Comparison of ENCODE assay signal across 8 cellular contexts in the genomic region with DNA sequence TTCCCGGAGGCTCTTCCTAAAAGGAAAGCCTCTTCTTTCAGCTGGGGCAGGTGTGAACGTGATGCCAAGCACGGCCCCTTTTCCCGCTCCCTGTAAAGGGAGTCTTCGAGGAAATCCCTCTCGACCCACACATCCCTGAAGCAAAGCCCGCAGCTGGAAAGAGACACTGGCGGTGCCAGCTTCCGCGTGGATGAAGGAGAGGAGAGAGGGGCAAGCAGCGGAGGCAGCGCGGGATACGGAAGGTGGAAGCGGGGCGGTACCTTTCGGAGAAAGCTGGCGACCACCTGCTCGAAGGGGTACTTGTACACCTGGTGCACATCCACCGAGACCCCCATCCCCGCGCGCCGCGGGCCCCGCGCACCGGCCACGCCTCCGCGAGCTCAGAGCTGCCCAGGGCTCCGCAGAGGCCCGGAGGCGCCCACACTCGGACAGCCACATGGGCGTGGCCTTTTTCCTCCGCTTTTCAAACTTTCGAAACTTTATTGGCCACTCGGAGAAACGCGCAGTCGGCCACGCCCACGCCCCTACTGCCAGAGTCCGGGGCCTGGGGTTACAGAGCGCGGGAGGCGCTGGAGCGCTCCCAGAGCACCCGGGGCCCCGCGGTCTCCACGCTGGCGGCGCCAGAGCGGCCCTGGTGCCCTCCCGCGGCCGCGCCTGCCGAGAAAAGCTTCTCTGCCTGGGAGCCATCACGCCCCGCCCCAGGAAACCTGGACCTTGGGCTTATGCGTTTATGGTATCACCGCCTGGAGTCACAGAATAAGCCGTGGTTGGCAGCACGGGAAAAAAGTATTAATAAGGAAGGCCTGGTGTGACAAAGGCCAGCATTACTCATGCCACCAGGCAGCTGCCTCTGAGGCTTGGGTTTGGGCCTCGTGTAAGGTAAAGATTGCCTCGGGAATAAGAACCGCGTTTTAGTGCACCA. TPM values are rescaled to one million over a fixed set of nuclear protein-coding genes. Genes with fewer than 3 reads are reported as not detected.
DNase-seq lines count a peak whose midpoint lies in the region; ATAC-seq and TF ChIP-seq lines count a peak whose summit lies in the region.

TSS of gene PRELID2 (minus strand) at position 426 of the 922 bp plus-strand sequence. CDS start at position 335, 91 bp downstream.

- ATAC-seq in GM18870 (IDR thresholded peaks at IDR 0.05; ENCODE audit: unreplicated experiment): peak; percentile 76
- ATAC-seq in HG03066 (IDR thresholded peaks at IDR 0.05; ENCODE audit: low read depth, unreplicated experiment): peak; percentile 84
- ATAC-seq in effector memory CD8-positive, alpha-beta T cell (replicated peaks): peak; percentile 79
- ATAC-seq in lung (ENCODE audit: insufficient read depth, low FRiP score): peak; percentile 89

- H3K9me3 ChIP-seq in AG04450 (ENCODE audit: control insufficient read depth, insufficient read depth, low read length): no peaks in the 10 kb centered on the region
- H3K9me3 ChIP-seq in lung (ENCODE audit: control insufficient read depth in 2 of 2, insufficient read depth in 1 of 2, low read length in 1 of 2): no peaks in the 10 kb centered on the region

- H3K27me3 Mint-ChIP-seq in activated CD4-positive, alpha-beta T cell treated with anti-CD3 and anti-CD28 coated beads, Interleukin-2, amount 10 ng/mL, durations not matched to agents 7 days and 5 days: peaks cover 13% of the 10 kb centered on the region
- peaks cover 0 to 9% of the 10 kb centered on the region in 2 donors for H3K27me3 Mint-ChIP-seq in effector memory CD8-positive, alpha-beta T cell

- H3K27me3 ChIP-seq in AG04450 (ENCODE audit: control insufficient read depth, insufficient read depth, low read length): no peaks in the 10 kb centered on the region
- H3K27me3 ChIP-seq in lung (ENCODE audit: control insufficient read depth, insufficient read depth): no peaks in the 10 kb centered on the region

- peaks cover 0 to 1% of the 10 kb centered on the region in 2 donors for H3K4me1 ChIP-seq in lung (ENCODE audit: control insufficient read depth in 2 of 2, insufficient read depth in 2 of 2, low read length in 2 of 2)

- peak within 1 kb of the TSS; percentile 22 for H3K27ac Mint-ChIP-seq in activated CD4-positive, alpha-beta T cell treated with anti-CD3 and anti-CD28 coated beads, Interleukin-2, amount 10 ng/mL, durations not matched to agents 7 days and 5 days
- no peak within 1 kb of the TSS for H3K27ac Mint-ChIP-seq in effector memory CD8-positive, alpha-beta T cell

- peaks cover 15% of the 10 kb centered on the region for H3K4me1 Mint-ChIP-seq in activated CD4-positive, alpha-beta T cell treated with anti-CD3 and anti-CD28 coated beads, Interleukin-2, amount 10 ng/mL, durations not matched to agents 7 days and 5 days
- H3K4me1 Mint-ChIP-seq in effector memory CD8-positive, alpha-beta T cell (ENCODE audit: low read depth in 2 of 2): no peaks in the 10 kb centered on the region

- 0 to 1% methylated on average over 62 to 71 of the region's 71 CpGs for WGBS in lung, 2 donors

- DNase-seq in AG04450 (ENCODE audit: low read depth, low spot score) (peak; percentile 61), NCI-H446 (lab: John Stamatoyannopoulos, UW) (peak; percentile 72 to 93), lung (ENCODE audit: low spot score) (peak; percentile 89)
- peak; percentile 52 for DNase-seq in activated CD4-positive, alpha-beta T cell treated with anti-CD3 and anti-CD28 coated beads, Interleukin-2, amount 10 ng/mL, durations not matched to agents 7 days and 5 days
- DNase-seq in effector memory CD8-positive, alpha-beta T cell: peak; percentile 8 to 22 (median 18)
- DNase-seq in stimulated activated CD4-positive, alpha-beta T cell treated with anti-CD3 and anti-CD28 coated beads, Interleukin-4, amount 100 ng/mL, for 4 hours: peak; percentile 34 to 40

- TF ChIP-seq CTCF in AG04450 (IDR thresholded peaks at IDR 0.05; ENCODE audit: low read depth, low read length) (no peak), lung (IDR thresholded peaks at IDR 0.05; ENCODE audit: control extremely low read depth, extremely low read depth) (no peak)

- H3K27ac ChIP-seq in AG04450 (ENCODE audit: low read depth, low read length) (no peak within 1 kb of the TSS), lung (ENCODE audit: low read depth in 1 of 2, low read length in 1 of 2) (peak within 1 kb of the TSS; percentile 65 to 78)

- H3K36me3 Mint-ChIP-seq in activated CD4-positive, alpha-beta T cell treated with anti-CD3 and anti-CD28 coated beads, Interleukin-2, amount 10 ng/mL, durations not matched to agents 7 days and 5 days (ENCODE audit: low read depth): no peaks in the 10 kb centered on the region
- H3K36me3 Mint-ChIP-seq in effector memory CD8-positive, alpha-beta T cell (ENCODE audit: insufficient read depth): no peaks in the 10 kb centered on the region

- no peaks in the 10 kb centered on the region for H3K36me3 ChIP-seq in lung (ENCODE audit: control insufficient read depth in 2 of 2, insufficient read depth in 2 of 2, low read length in 2 of 2)

- H3K9me3 Mint-ChIP-seq in activated CD4-positive, alpha-beta T cell treated with anti-CD3 and anti-CD28 coated beads, Interleukin-2, amount 10 ng/mL, durations not matched to agents 7 days and 5 days: no peaks in the 10 kb centered on the region
- H3K9me3 Mint-ChIP-seq in effector memory CD8-positive, alpha-beta T cell: no peaks in the 10 kb centered on the region

- H3K4me3 ChIP-seq in AG04450 (ENCODE audit: low read depth, low read length) (peak within 1 kb of the TSS; percentile 77), lung (peak within 1 kb of the TSS; percentile 62)

- CTCF ChIA-PET in AG04450 (lab: Charles Lee): interaction anchor here (0.5 to 3.2 kb wide), 7 partner anchors 10 to 1631 kb away, joined by 3 to 20 read pairs (median 6); no protein-coding TSS in a partner anchor
- CTCF ChIA-PET in activated CD4-positive, alpha-beta T cell treated with anti-CD3 and anti-CD28 coated beads, Interleukin-2, amount 10 ng/mL, durations not matched to agents 7 days and 5 days (lab: Charles Lee): interaction anchor here (0.6 to 0.7 kb wide), 2 partner anchors 10 to 314 kb away, joined by 3 read pairs; no protein-coding TSS in a partner anchor

- POLR2A ChIA-PET in AG04450 (lab: Yijun Ruan, JAX): interaction anchor here (2.1 kb wide), 1 partner anchor 20 kb away, joined by 9 read pairs; no protein-coding TSS in a partner anchor
- POLR2A ChIA-PET in activated CD4-positive, alpha-beta T cell treated with anti-CD3 and anti-CD28 coated beads, Interleukin-2, amount 10 ng/mL, durations not matched to agents 7 days and 5 days (lab: Charles Lee): no interaction called here

- peak within 1 kb of the TSS; percentile 60 for H3K4me3 Mint-ChIP-seq in activated CD4-positive, alpha-beta T cell treated with anti-CD3 and anti-CD28 coated beads, Interleukin-2, amount 10 ng/mL, durations not matched to agents 7 days and 5 days
- H3K4me3 Mint-ChIP-seq in effector memory CD8-positive, alpha-beta T cell: peak within 1 kb of the TSS; percentile 64 to 65

RNA-seq across cellular contexts. Expression of gene PRELID2, which starts in this region (rescaled TPM):
- polyA plus RNA-seq in AG04450 (2011; rRNA removed) (3.9 and 5.4 TPM in 2 replicates), lung (1 to 10 TPM; 1.2 to 3.1 TPM)
- 11.2 and 13.1 TPM in 2 replicates for polyA minus RNA-seq in AG04450 (2011; rRNA and poly(A)+ RNA removed)
- 1 to 10 TPM; 1.6 to 1.8 TPM for total RNA-seq in activated CD4-positive, alpha-beta T cell treated with anti-CD3 and anti-CD28 coated beads, Interleukin-2, amount 10 ng/mL, durations not matched to agents 7 days and 5 days
- total RNA-seq in lung: 10 to 100 TPM in 1 of 2 donors, 1 to 10 TPM in 1; 7.8 to 68.1 TPM

Comparison
In these comparisons a context has a peak if more than half of its experiments do, and no peak if none do; other contexts are left out.
1. DNase-seq: peak in every context shown above with its lines; median percentile 89 in lung; 82 in NCI-H446; 61 in AG04450; 52 in activated CD4-positive, alpha-beta T cell treated with anti-CD3 and anti-CD28 coated beads, Interleukin-2, amount 10 ng/mL, durations not matched to agents 7 days and 5 days; 37 in stimulated activated CD4-positive, alpha-beta T cell treated with anti-CD3 and anti-CD28 coated beads, Interleukin-4, amount 100 ng/mL, for 4 hours; 18 in effector memory CD8-positive, alpha-beta T cell.